10 cellular contexts compared by ENCODE assay signal in the genomic region with DNA sequence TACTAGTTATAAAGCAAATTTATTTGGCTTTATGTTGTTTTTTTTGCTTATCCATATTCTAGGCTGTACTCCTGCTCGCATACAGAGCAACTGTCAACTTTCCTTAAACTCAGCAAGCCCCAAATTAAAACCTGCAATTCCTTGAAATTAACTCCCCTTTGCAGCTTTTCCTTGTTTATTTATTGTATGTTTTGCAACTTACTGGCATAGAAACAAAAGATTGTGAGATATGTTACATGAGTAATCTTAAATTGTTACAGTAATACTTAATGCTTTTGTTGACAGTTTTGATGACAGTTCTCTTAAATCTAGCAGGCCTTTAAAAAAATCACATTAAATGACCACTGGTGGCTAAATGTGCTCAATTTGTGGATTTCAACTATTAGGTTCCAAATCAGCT. TPM values are rescaled to one million over a fixed set of nuclear protein-coding genes. Genes with fewer than 3 reads are reported as not detected.
A peak's percentile ranks its signal among the peaks of the same experiment; 100 is the strongest.
DNase-seq lines count a peak whose midpoint lies in the region; ATAC-seq, FAIRE-seq and TF ChIP-seq lines count a peak whose summit lies in the region.
"Had no signal": no experiment of that assay in that cellular context is flagged by ENCODE, and none has a peak within 500 bp of the region (broad histone marks: within the 10 kb centered on the region; RNA-seq: fewer than 3 reads in every experiment).

No MANE protein-coding gene starts in this region.

- FAIRE-seq in astrocyte (lab: Jason Lieb, UNC): peak; percentile 80

- peak overlapping the region; percentile 90 for H3K4me2 ChIP-seq in astrocyte (ENCODE audit: low read length)

- peaks cover 11% of the 10 kb centered on the region for H3K4me1 Mint-ChIP-seq in astrocyte (ENCODE audit: low read depth, unreplicated experiment)

- H4K20me1 ChIP-seq in astrocyte (ENCODE audit: insufficient read depth, low read length): peaks cover 91% of the 10 kb centered on the region

- no peak for TF ChIP-seq CTCF in astrocyte (IDR thresholded peaks at IDR 0.05; ENCODE audit: insufficient read depth, low read depth, low read length)

- H3K9ac ChIP-seq in astrocyte (ENCODE audit: low read length) (no peak overlapping the region), muscle layer of colon (ENCODE audit: low read length) (peak overlapping the region; percentile 24)

- H3K27me3 Mint-ChIP-seq in astrocyte (ENCODE audit: low read depth, unreplicated experiment): no peaks in the 10 kb centered on the region

- H3K27me3 ChIP-seq in ACC112 (ENCODE audit: insufficient read depth, low read length) (no peaks in the 10 kb centered on the region), astrocyte (ENCODE audit: insufficient read depth, low read length) (no peaks in the 10 kb centered on the region), muscle layer of colon (ENCODE audit: control insufficient read depth in 1 of 2, insufficient read depth in 2 of 2, low read length in 2 of 2) (no peaks in the 10 kb centered on the region)

- no peak for ATAC-seq in HG03108 (IDR thresholded peaks at IDR 0.05; ENCODE audit: unreplicated experiment)

- H3K27ac ChIP-seq in ACC112 (ENCODE audit: low read depth, low read length) (peak overlapping the region; percentile 23), astrocyte (ENCODE audit: low read depth, low read length) (no peak overlapping the region), muscle layer of colon (ENCODE audit: low read depth, low read length) (no peak overlapping the region)

- peak; percentile 19 for DNase-seq in HCEC 1CT
- DNase-seq in astrocyte (ENCODE audit: low read depth): no peak
- no peak for DNase-seq in NCI-H524 (lab: John Stamatoyannopoulos, UW)
- no peak for DNase-seq in central memory CD4-positive, alpha-beta T cell
- no peak for DNase-seq in MV-4-11 (lab: John Stamatoyannopoulos, UW)
- DNase-seq: activated CD8-positive, alpha-beta memory T cell treated with anti-CD3 and anti-CD28 coated beads, Interleukin-2, amount 50 U/mL, for 48 hours; Caco-2 had no signal

- no peaks in the 10 kb centered on the region for H3K9me3 ChIP-seq in astrocyte (ENCODE audit: insufficient read depth, low read depth, low read length)
- H3K9me3 ChIP-seq in muscle layer of colon (ENCODE audit: low read length): no peaks in the 10 kb centered on the region
- H3K9me3 ChIP-seq: Caco-2 had no signal

- H3K36me3 ChIP-seq in ACC112 (ENCODE audit: insufficient read depth, low read length) (peaks cover 56% of the 10 kb centered on the region), astrocyte (ENCODE audit: insufficient read depth, low read length) (peaks cover 30% of the 10 kb centered on the region), muscle layer of colon (ENCODE audit: insufficient read depth, low read length) (peaks cover 40% of the 10 kb centered on the region)

- no peak overlapping the region for H2AFZ ChIP-seq in ACC112 (ENCODE audit: low read length, unreplicated experiment)
- H2AFZ ChIP-seq in astrocyte (ENCODE audit: low read depth, low read length): no peak overlapping the region

- H3K4me3 Mint-ChIP-seq in astrocyte (ENCODE audit: unreplicated experiment): peak overlapping the region; percentile 73

- H3K79me2 ChIP-seq in ACC112 (ENCODE audit: control insufficient read depth, insufficient read depth, low read length, unreplicated experiment) (peaks cover 87% of the 10 kb centered on the region), astrocyte (ENCODE audit: insufficient read depth, low read length) (peaks cover 95% of the 10 kb centered on the region)

- H3K36me3 Mint-ChIP-seq in astrocyte (ENCODE audit: low read depth, unreplicated experiment): no peaks in the 10 kb centered on the region

- H3K4me3 ChIP-seq in ACC112 (ENCODE audit: low read depth, low read length) (peak overlapping the region; percentile 92), astrocyte (ENCODE audit: insufficient read depth, low read depth, low read length) (no peak overlapping the region), muscle layer of colon (ENCODE audit: low read depth in 1 of 2, low read length in 2 of 2) (peak overlapping the region in 1 of 2 donors; percentile 22)

- H3K27ac Mint-ChIP-seq in astrocyte (ENCODE audit: unreplicated experiment): peak overlapping the region; percentile 26

- no peaks in the 10 kb centered on the region for H3K9me3 Mint-ChIP-seq in astrocyte (ENCODE audit: unreplicated experiment)

- H3K4me1 ChIP-seq in ACC112 (ENCODE audit: control insufficient read depth, insufficient read depth, low read length, unreplicated experiment) (peaks cover 17% of the 10 kb centered on the region), astrocyte (ENCODE audit: insufficient read depth, low read length) (no peaks in the 10 kb centered on the region), muscle layer of colon (ENCODE audit: insufficient read depth, low read length) (peaks cover 48% of the 10 kb centered on the region)

RNA-seq across cellular contexts. Expression of gene DDX3X, which starts 4.5 kb away (rescaled TPM):
- 204 and 242 TPM in 2 replicates for total RNA-seq in astrocyte
